Comparison of ENCODE assay signal across 10 cellular contexts in genomic region chr11:1667121-1667820, GRCh38. TPM values are rescaled to one million over a fixed set of nuclear protein-coding genes. Genes with fewer than 3 reads are reported as not detected.
A peak's percentile ranks its signal among the peaks of the same experiment; 100 is the strongest.
DNase-seq lines count a peak whose midpoint lies in the region; ATAC-seq and TF ChIP-seq lines count a peak whose summit lies in the region.
"Not testable (repeated sequence)": the region's sequence is repeated elsewhere in the genome, so short reads cannot be mapped to it uniquely, and the experiment has no call there.
"Had no signal": no experiment of that assay in that cellular context is flagged by ENCODE, and none has a peak within 500 bp of the region (broad histone marks: within the 10 kb centered on the region; RNA-seq: fewer than 3 reads in every experiment).

No MANE protein-coding gene starts in this region.

- peak; percentile 35 for TF ChIP-seq POLR2A in right lobe of liver (IDR thresholded peaks at IDR 0.05)

- H3K36me3 Mint-ChIP-seq in mesothelial cell of epicardium, result not testable (repeated sequence)

- peaks cover 0 to 35% (median 6%) of the 10 kb centered on the region in 4 donors for H3K4me1 ChIP-seq in right lobe of liver

- peaks cover 18% of the 10 kb centered on the region for H3K4me1 Mint-ChIP-seq in mesothelial cell of epicardium
- peaks cover 18% of the 10 kb centered on the region for H3K4me1 Mint-ChIP-seq in stimulated activated naive CD8-positive, alpha-beta T cell treated with anti-CD3 and anti-CD28 coated beads, Interleukin-15, amount 100 ng/mL, for 72 hours

- CTCF ChIA-PET in GM10248 (lab: Yijun Ruan, JAX), result interaction anchor here (0.9 to 1.2 kb wide), 3 partner anchors 12 to 486 kb away, joined by 3 read pairs; no protein-coding TSS in a partner anchor

- H3K36me3 ChIP-seq in right lobe of liver, result not testable (repeated sequence)

- H3K9me3 ChIP-seq in right lobe of liver, result not testable (repeated sequence)

- 35% methylated on average over 6 of the region's 24 CpGs for WGBS in right lobe of liver (ENCODE audit: insufficient coverage, low coverage, low lambda C conversion rate, missing lambda C conversion rate)

- peak overlapping the region; percentile 7 to 51 (median 42) for H3K4me3 ChIP-seq in right lobe of liver

- peak overlapping the region; percentile 75 to 90 (median 83) for H3K27ac ChIP-seq in right lobe of liver

- H3K27ac Mint-ChIP-seq in mesothelial cell of epicardium, result peak overlapping the region; percentile 34
- not testable (repeated sequence) for H3K27ac Mint-ChIP-seq in stimulated activated naive CD8-positive, alpha-beta T cell treated with anti-CD3 and anti-CD28 coated beads, Interleukin-15, amount 100 ng/mL, for 72 hours

- not testable (repeated sequence) for H3K4me3 Mint-ChIP-seq in mesothelial cell of epicardium; stimulated activated naive CD8-positive, alpha-beta T cell treated with anti-CD3 and anti-CD28 coated beads, Interleukin-15, amount 100 ng/mL, for 72 hours

- H3K9me3 Mint-ChIP-seq in mesothelial cell of epicardium; stimulated activated naive CD8-positive, alpha-beta T cell treated with anti-CD3 and anti-CD28 coated beads, Interleukin-15, amount 100 ng/mL, for 72 hours: not testable (repeated sequence)

- peak; percentile 12 to 47 (median 23) for ATAC-seq in right lobe of liver
- peak; percentile 53 for ATAC-seq in stimulated activated naive CD8-positive, alpha-beta T cell treated with anti-CD3 and anti-CD28 coated beads, Interleukin-15, amount 100 ng/mL, for 72 hours

- TF ChIP-seq CTCF in GM10248 (IDR thresholded peaks at IDR 0.05; ENCODE audit: control extremely low read depth, extremely low read depth, low read depth, missing control alignments); right lobe of liver (IDR thresholded peaks at IDR 0.05); mesothelial cell of epicardium (IDR thresholded peaks at IDR 0.05; ENCODE audit: unreplicated experiment): not testable (repeated sequence)

- not testable (repeated sequence) for H3K27me3 ChIP-seq in right lobe of liver

- peaks cover 38% of the 10 kb centered on the region for H3K27me3 Mint-ChIP-seq in mesothelial cell of epicardium (ENCODE audit: low read depth)
- peaks cover 45% of the 10 kb centered on the region for H3K27me3 Mint-ChIP-seq in stimulated activated naive CD8-positive, alpha-beta T cell treated with anti-CD3 and anti-CD28 coated beads, Interleukin-15, amount 100 ng/mL, for 72 hours

- intact Hi-C loops in right lobe of liver (cut with DNase I); posterior vena cava (cut with DNase I): not testable (repeated sequence)

- POLR2A ChIA-PET in GM10248 (lab: Yijun Ruan, JAX), result not testable (repeated sequence)

- peak; percentile 14 for DNase-seq in GM10248 (ENCODE audit: extremely low spot score)
- peak; percentile 24 for DNase-seq in activated CD4-positive, CD25-positive, alpha-beta regulatory T cell treated with anti-CD3 and anti-CD28 coated beads, Interleukin-2, amount 50 U/mL, for 72 hours
- DNase-seq in islet precursor cell, result peak; percentile 41
- DNase-seq in right lobe of liver, result peak; percentile 67 to 78 (median 73)
- not testable (repeated sequence) for DNase-seq in mesothelial cell of epicardium (ENCODE audit: low spot score in 2 of 2, unreplicated experiment in 2 of 2); stimulated activated naive CD8-positive, alpha-beta T cell treated with anti-CD3 and anti-CD28 coated beads, Interleukin-15, amount 100 ng/mL, for 72 hours
- DNase-seq in posterior vena cava (ENCODE audit: low spot score), result peak; percentile 63

RNA-seq across cellular contexts. Expression of gene KRTAP5-6, which starts 29.7 kb away (rescaled TPM):
- total RNA-seq in right lobe of liver (1 to 10 TPM in 3 of 6 experiments, under 1 TPM in 2, not detected in 1; 0.79 to 1.5 (median 1.2) TPM), mesothelial cell of epicardium (not detected in 3 replicates), posterior vena cava (not detected)
- total RNA-seq: CD4-positive, CD25-positive, alpha-beta regulatory T cell; H1; HT-29 had no signal

RNA-seq across cellular contexts. Expression of gene KRTAP5-5, which starts 37.7 kb away (rescaled TPM):
- total RNA-seq in right lobe of liver, result not detected
- total RNA-seq in mesothelial cell of epicardium, result not detected in 3 replicates
- total RNA-seq in posterior vena cava, result not detected
- total RNA-seq: CD4-positive, CD25-positive, alpha-beta regulatory T cell; H1; HT-29 had no signal

RNA-seq across cellular contexts. Expression of gene KRTAP5-4, which starts 45.3 kb away (rescaled TPM):
- not detected for total RNA-seq in right lobe of liver
- total RNA-seq in mesothelial cell of epicardium, result not detected in 3 replicates
- total RNA-seq in posterior vena cava, result not detected
- total RNA-seq: CD4-positive, CD25-positive, alpha-beta regulatory T cell; H1; HT-29 had no signal

RNA-seq across cellular contexts. Expression of gene KRTAP5-3, which starts 59.0 kb away (rescaled TPM):
- total RNA-seq in right lobe of liver, result not detected
- not detected in 3 replicates for total RNA-seq in mesothelial cell of epicardium
- not detected for total RNA-seq in posterior vena cava
- total RNA-seq: CD4-positive, CD25-positive, alpha-beta regulatory T cell; H1; HT-29 had no signal
